Comparison of ENCODE assay signal across 9 cellular contexts in the genomic region with DNA sequence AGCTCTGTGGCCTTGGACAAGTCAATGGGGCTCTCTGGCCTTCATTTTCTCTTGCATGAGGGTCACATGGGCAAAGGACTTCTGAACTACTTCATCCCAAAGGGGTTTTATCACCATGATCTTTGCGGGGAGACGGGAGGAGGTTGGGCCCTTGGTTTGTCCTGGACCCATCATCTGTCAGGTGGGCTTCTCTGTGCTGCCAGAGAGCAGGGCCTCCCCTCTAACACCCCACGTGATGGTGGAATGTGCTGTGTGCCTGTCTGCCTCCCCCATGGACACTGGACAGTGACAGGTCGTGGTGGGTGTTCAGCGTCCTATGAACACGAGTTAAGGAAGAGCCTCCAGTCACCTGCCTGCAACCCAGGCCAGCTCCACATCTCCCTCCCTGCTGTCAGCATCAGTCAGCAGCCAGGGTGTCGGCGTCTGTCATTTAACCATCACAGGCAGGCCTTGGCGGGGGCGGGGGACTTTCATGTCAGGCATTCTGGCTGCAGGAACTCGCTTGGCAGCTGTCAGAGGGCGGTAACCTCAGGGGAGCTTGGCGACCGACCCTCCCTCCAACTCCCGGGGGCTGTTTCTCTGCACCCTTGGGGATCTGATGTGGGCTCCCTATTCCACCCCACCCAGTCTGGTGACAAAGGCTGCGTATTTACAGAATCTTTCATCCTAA. TPM values are rescaled to one million over a fixed set of nuclear protein-coding genes. Genes with fewer than 3 reads are reported as not detected.
DNase-seq lines count a peak whose midpoint lies in the region; ATAC-seq lines count a peak whose summit lies in the region.
"Had no signal": no experiment of that assay in that cellular context is flagged by ENCODE, and none has a peak within 500 bp of the region (broad histone marks: within the 10 kb centered on the region; RNA-seq: fewer than 3 reads in every experiment).

No MANE protein-coding gene starts in this region.

- H3K4me1 Mint-ChIP-seq in activated CD8-positive, alpha-beta memory T cell treated with anti-CD3 and anti-CD28 coated beads, Interleukin-2, amount 10 ng/mL, durations not matched to agents 7 days and 5 days, result peaks cover 27% of the 10 kb centered on the region

- H3K36me3 Mint-ChIP-seq in activated CD8-positive, alpha-beta memory T cell treated with anti-CD3 and anti-CD28 coated beads, Interleukin-2, amount 10 ng/mL, durations not matched to agents 7 days and 5 days, result peaks cover 20% of the 10 kb centered on the region

- H3K27ac ChIP-seq in layer of hippocampus (ENCODE audit: low read depth, low read length), result peak overlapping the region; percentile 46
- H3K27ac ChIP-seq: Peyer's patch had no signal

- ATAC-seq in activated CD8-positive, alpha-beta memory T cell treated with anti-CD3 and anti-CD28 coated beads, Interleukin-2, amount 10 ng/mL, durations not matched to agents 7 days and 5 days, result no peak
- no peak for ATAC-seq in GM21528 (IDR thresholded peaks at IDR 0.05; ENCODE audit: low FRiP score, unreplicated experiment)

- H3K27ac Mint-ChIP-seq in activated CD8-positive, alpha-beta memory T cell treated with anti-CD3 and anti-CD28 coated beads, Interleukin-2, amount 10 ng/mL, durations not matched to agents 7 days and 5 days, result peak overlapping the region; percentile 56

- no peaks in the 10 kb centered on the region for H3K27me3 Mint-ChIP-seq in activated CD8-positive, alpha-beta memory T cell treated with anti-CD3 and anti-CD28 coated beads, Interleukin-2, amount 10 ng/mL, durations not matched to agents 7 days and 5 days

- CTCF ChIA-PET in activated CD8-positive, alpha-beta memory T cell treated with anti-CD3 and anti-CD28 coated beads, Interleukin-2, amount 10 ng/mL, durations not matched to agents 7 days and 5 days (lab: Charles Lee), result interaction anchor here (1.8 to 4.3 kb wide), 5 partner anchors 8 to 215 kb away, joined by 4 to 30 read pairs (median 7); no protein-coding TSS in a partner anchor

- H3K9me3 Mint-ChIP-seq in activated CD8-positive, alpha-beta memory T cell treated with anti-CD3 and anti-CD28 coated beads, Interleukin-2, amount 10 ng/mL, durations not matched to agents 7 days and 5 days (ENCODE audit: low read depth), result no peaks in the 10 kb centered on the region

- H3K4me3 Mint-ChIP-seq in activated CD8-positive, alpha-beta memory T cell treated with anti-CD3 and anti-CD28 coated beads, Interleukin-2, amount 10 ng/mL, durations not matched to agents 7 days and 5 days, result peak overlapping the region; percentile 27

- DNase-seq in NCI-H2171 treated with DMSO at 0.1 percent for 48 hours (lab: John Stamatoyannopoulos, UW) (peak; percentile 89), DMS79 treated with DMSO at 0.1 percent for 48 hours (lab: John Stamatoyannopoulos, UW) (no peak), NK-92 (lab: John Stamatoyannopoulos, UW; ENCODE audit: unreplicated experiment) (no peak), A172 (ENCODE audit: low spot score) (no peak)
- peak; percentile 68 for DNase-seq in activated CD8-positive, alpha-beta memory T cell treated with anti-CD3 and anti-CD28 coated beads, Interleukin-2, amount 10 ng/mL, durations not matched to agents 7 days and 5 days
- peak; percentile 46 for DNase-seq in stimulated activated CD8-positive, alpha-beta memory T cell treated with anti-CD3 and anti-CD28 coated beads, Interleukin-7, amount 100 ng/mL, for 24 hours (ENCODE audit: low read depth)

- H3K27me3 ChIP-seq in layer of hippocampus (ENCODE audit: control insufficient read depth, insufficient read depth, low read length), result no peaks in the 10 kb centered on the region
- H3K27me3 ChIP-seq: Peyer's patch had no signal

RNA-seq across cellular contexts. Expression of a gene that starts 2.6 kb away (rescaled TPM):
- 100 to 1,000 TPM; 320 to 412 TPM for total RNA-seq in activated CD8-positive, alpha-beta memory T cell treated with anti-CD3 and anti-CD28 coated beads, Interleukin-2, amount 10 ng/mL, durations not matched to agents 7 days and 5 days
- total RNA-seq in A172 (2014; rRNA removed; shearing (Covaris generic)), result 61.3 and 77.4 TPM in 2 replicates

RNA-seq across cellular contexts. Expression of a gene that starts 35.5 kb away (rescaled TPM):
- 1 to 10 TPM; 8.2 to 8.9 TPM for total RNA-seq in activated CD8-positive, alpha-beta memory T cell treated with anti-CD3 and anti-CD28 coated beads, Interleukin-2, amount 10 ng/mL, durations not matched to agents 7 days and 5 days
- total RNA-seq in A172 (2014; rRNA removed; shearing (Covaris generic)), result 11.7 TPM in 2 replicates

RNA-seq across cellular contexts. Expression of a gene that starts 52.7 kb away (rescaled TPM):
- total RNA-seq in activated CD8-positive, alpha-beta memory T cell treated with anti-CD3 and anti-CD28 coated beads, Interleukin-2, amount 10 ng/mL, durations not matched to agents 7 days and 5 days, result 100 to 1,000 TPM; 116 to 146 TPM
- 8.3 and 16.1 TPM in 2 replicates for total RNA-seq in A172 (2014; rRNA removed; shearing (Covaris generic))

RNA-seq across cellular contexts. Expression of a gene that starts 57.7 kb away (rescaled TPM):
- 10 to 100 TPM; 74.0 to 77.0 TPM for total RNA-seq in activated CD8-positive, alpha-beta memory T cell treated with anti-CD3 and anti-CD28 coated beads, Interleukin-2, amount 10 ng/mL, durations not matched to agents 7 days and 5 days
- 43.3 and 44.5 TPM in 2 replicates for total RNA-seq in A172 (2014; rRNA removed; shearing (Covaris generic))

Comparison
In these comparisons a context has a peak if more than half of its experiments do, and no peak if none do; other contexts are left out.
1. DNase-seq: peak in NCI-H2171 treated with DMSO at 0.1 percent for 48 hours (single experiment), activated CD8-positive, alpha-beta memory T cell treated with anti-CD3 and anti-CD28 coated beads, Interleukin-2, amount 10 ng/mL, durations not matched to agents 7 days and 5 days (single experiment) and stimulated activated CD8-positive, alpha-beta memory T cell treated with anti-CD3 and anti-CD28 coated beads, Interleukin-7, amount 100 ng/mL, for 24 hours (single experiment); none in DMS79 treated with DMSO at 0.1 percent for 48 hours (single experiment), NK-92 (single experiment) and A172 (single experiment).